2 cellular contexts compared by ENCODE assay signal in the genomic region with DNA sequence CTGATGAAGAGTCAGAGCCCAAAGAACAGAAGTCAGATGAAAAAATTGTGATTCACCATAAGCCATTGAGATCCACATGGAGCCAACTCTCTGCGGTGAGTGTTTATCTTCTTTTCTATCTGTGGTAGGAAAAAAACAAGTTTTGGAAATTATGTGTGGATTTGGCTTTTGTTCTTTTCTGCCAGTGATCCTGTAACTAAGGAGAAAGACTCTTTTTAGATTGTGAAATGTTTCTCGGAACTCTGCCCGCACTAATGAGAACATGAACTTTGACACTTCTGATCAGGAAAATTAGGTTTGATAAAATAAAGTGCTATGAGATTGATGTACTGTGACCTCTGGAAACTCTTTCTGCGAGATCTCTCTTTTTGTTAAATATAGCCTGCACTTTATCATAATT.
TF ChIP-seq lines count a peak whose summit lies in the region.

No MANE protein-coding gene starts in this region.

TF ChIP-seq in liver, 16 proteins besides CTCF, POLR2A, EP300 and RAD21:
- TF ChIP-seq, protein P1, sequence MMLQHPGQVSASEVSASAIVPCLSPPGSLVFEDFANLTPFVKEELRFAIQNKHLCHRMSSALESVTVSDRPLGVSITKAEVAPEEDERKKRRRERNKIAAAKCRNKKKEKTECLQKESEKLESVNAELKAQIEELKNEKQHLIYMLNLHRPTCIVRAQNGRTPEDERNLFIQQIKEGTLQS (IDR thresholded peaks at IDR 0.05), result no peak
- peak in 1 of 2 donors; percentile 38 for TF ChIP-seq EGR1 (IDR thresholded peaks at IDR 0.05; ENCODE audit: low read depth in 2 of 2)
- peak; percentile 86 to 87 for TF ChIP-seq HNF4A (conservative IDR thresholded peaks at IDR 0.05)
- peak in 1 of 2 donors; percentile 48 for TF ChIP-seq JUND (IDR thresholded peaks at IDR 0.05)
- TF ChIP-seq, protein P2, sequence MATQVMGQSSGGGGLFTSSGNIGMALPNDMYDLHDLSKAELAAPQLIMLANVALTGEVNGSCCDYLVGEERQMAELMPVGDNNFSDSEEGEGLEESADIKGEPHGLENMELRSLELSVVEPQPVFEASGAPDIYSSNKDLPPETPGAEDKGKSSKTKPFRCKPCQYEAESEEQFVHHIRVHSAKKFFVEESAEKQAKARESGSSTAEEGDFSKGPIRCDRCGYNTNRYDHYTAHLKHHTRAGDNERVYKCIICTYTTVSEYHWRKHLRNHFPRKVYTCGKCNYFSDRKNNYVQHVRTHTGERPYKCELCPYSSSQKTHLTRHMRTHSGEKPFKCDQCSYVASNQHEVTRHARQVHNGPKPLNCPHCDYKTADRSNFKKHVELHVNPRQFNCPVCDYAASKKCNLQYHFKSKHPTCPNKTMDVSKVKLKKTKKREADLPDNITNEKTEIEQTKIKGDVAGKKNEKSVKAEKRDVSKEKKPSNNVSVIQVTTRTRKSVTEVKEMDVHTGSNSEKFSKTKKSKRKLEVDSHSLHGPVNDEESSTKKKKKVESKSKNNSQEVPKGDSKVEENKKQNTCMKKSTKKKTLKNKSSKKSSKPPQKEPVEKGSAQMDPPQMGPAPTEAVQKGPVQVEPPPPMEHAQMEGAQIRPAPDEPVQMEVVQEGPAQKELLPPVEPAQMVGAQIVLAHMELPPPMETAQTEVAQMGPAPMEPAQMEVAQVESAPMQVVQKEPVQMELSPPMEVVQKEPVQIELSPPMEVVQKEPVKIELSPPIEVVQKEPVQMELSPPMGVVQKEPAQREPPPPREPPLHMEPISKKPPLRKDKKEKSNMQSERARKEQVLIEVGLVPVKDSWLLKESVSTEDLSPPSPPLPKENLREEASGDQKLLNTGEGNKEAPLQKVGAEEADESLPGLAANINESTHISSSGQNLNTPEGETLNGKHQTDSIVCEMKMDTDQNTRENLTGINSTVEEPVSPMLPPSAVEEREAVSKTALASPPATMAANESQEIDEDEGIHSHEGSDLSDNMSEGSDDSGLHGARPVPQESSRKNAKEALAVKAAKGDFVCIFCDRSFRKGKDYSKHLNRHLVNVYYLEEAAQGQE (IDR thresholded peaks at IDR 0.05), result no peak
- TF ChIP-seq RXRA (IDR thresholded peaks at IDR 0.05), result peak; percentile 63 to 68
- TF ChIP-seq FOXA2 (IDR thresholded peaks at IDR 0.05), result no peak
- no peak for TF ChIP-seq YY1 (IDR thresholded peaks at IDR 0.05)
- TF ChIP-seq HNF4G (IDR thresholded peaks at IDR 0.05), result peak; percentile 60
- TF ChIP-seq TAF1 (conservative IDR thresholded peaks at IDR 0.05), result no peak
- TF ChIP-seq SP1 (IDR thresholded peaks at IDR 0.05), result peak; percentile 67
- TF ChIP-seq ZBTB33 (IDR thresholded peaks at IDR 0.05), result peak; percentile 33
TF ChIP-seq in liver: peak in this region for 7.

TF ChIP-seq in HepG2, 621 proteins besides CTCF, POLR2A, EP300 and RAD21:
- no peak for TF ChIP-seq ZNF101 (CRISPR knock-in tag; IDR thresholded peaks at IDR 0.05; ENCODE audit: borderline replicate concordance, low read depth)
- TF ChIP-seq, protein P3, sequence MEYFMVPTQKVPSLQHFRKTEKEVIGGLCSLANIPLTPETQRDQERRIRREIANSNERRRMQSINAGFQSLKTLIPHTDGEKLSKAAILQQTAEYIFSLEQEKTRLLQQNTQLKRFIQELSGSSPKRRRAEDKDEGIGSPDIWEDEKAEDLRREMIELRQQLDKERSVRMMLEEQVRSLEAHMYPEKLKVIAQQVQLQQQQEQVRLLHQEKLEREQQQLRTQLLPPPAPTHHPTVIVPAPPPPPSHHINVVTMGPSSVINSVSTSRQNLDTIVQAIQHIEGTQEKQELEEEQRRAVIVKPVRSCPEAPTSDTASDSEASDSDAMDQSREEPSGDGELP (IDR thresholded peaks at IDR 0.05; ENCODE audit: borderline replicate concordance, low read depth), result no peak
- TF ChIP-seq MYC (CRISPR knock-in tag; IDR thresholded peaks at IDR 0.05; ENCODE audit: borderline replicate concordance), result no peak
- no peak for TF ChIP-seq ZNF20 (CRISPR knock-in tag; IDR thresholded peaks at IDR 0.05)
- TF ChIP-seq ZNF841 (CRISPR knock-in tag; IDR thresholded peaks at IDR 0.05; ENCODE audit: borderline replicate concordance), result no peak
